16 cellular contexts compared by ENCODE assay signal in the genomic region with DNA sequence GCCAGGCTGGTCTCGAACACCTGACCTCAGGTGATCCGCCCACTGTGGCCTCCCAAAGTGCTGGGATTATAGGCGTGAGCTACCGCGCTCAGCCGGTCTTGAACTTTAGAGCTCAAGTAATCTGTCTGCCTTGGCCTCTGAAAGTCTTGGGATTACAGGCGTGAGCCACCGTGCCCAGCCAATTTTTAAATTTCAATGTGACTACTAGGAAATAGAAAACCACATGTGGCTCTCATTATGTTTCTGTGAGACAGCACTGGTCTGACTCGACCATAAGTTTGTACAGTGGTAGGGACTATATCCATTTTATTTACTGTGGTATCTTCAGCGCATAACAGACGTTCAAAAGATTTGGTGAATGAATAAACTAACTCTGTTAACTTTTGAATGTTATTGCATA. TPM values are rescaled to one million over a fixed set of nuclear protein-coding genes. Genes with fewer than 3 reads are reported as not detected.
DNase-seq lines count a peak whose midpoint lies in the region; ATAC-seq, FAIRE-seq and TF ChIP-seq lines count a peak whose summit lies in the region.
"Had no signal": no experiment of that assay in that cellular context is flagged by ENCODE, and none has a peak within 500 bp of the region (broad histone marks: within the 10 kb centered on the region; RNA-seq: fewer than 3 reads in every experiment).

No MANE protein-coding gene starts in this region.

- no peak for TF ChIP-seq POLR2A in GM12892 (IDR thresholded peaks at IDR 0.05; ENCODE audit: low read depth, low read length)

- no peaks in the 10 kb centered on the region for H3K27me3 ChIP-seq in smooth muscle cell (ENCODE audit: low read depth)
- H3K27me3 ChIP-seq: esophagus muscularis mucosa had no signal

- H3K4me3 ChIP-seq in foreskin fibroblast (ENCODE audit: low read depth in 1 of 2, low read length in 2 of 2) (no peak overlapping the region), smooth muscle cell (no peak overlapping the region)
- H3K4me3 ChIP-seq: esophagus muscularis mucosa had no signal

- peak; percentile 20 for DNase-seq in AG08396 (ENCODE audit: low spot score)
- DNase-seq in GM12892 (ENCODE audit: insufficient read length) = no peak
- peak; percentile 58 to 85 for DNase-seq in foreskin fibroblast
- no peak for DNase-seq in middle frontal gyrus (ENCODE audit: extremely low spot score, low spot score)
- no peak for DNase-seq in smooth muscle cell (lab: John Stamatoyannopoulos, UW; ENCODE audit: unreplicated experiment)
- no peak for DNase-seq in COLO668 (lab: John Stamatoyannopoulos, UW; ENCODE audit: unreplicated experiment)
- DNase-seq: activated CD4-positive, alpha-beta T cell treated with anti-CD3 and anti-CD28 coated beads, Interleukin-2, amount 10 ng/mL, durations not matched to agents 24 days and 14 days; activated naive CD4-positive, alpha-beta T cell treated with anti-CD3 and anti-CD28 coated beads for 36 hours; CD4-positive, alpha-beta memory T cell; GF-D8; NCI-H2029 treated with DMSO at 0.1 percent for 48 hours; stimulated activated CD4-positive, alpha-beta T cell treated with anti-CD3 and anti-CD28 coated beads, Interleukin-4, amount 100 ng/mL, for 4 hours had no signal

- H3K9ac ChIP-seq in smooth muscle cell (ENCODE audit: low read depth) = no peak overlapping the region
- H3K9ac ChIP-seq: KMS-11 had no signal

- 68% methylated on average over 11 of the region's 11 CpGs for WGBS in smooth muscle cell (ENCODE audit: low lambda C conversion rate)

- H3F3A ChIP-seq in smooth muscle cell (ENCODE audit: low read depth) = no peaks in the 10 kb centered on the region

- peaks cover 70% of the 10 kb centered on the region for H4K20me1 ChIP-seq in smooth muscle cell (ENCODE audit: low read depth)

- H3K4me2 ChIP-seq in smooth muscle cell = no peak overlapping the region
- H3K4me2 ChIP-seq: KMS-11 had no signal

- no peaks in the 10 kb centered on the region for H3K9me3 ChIP-seq in smooth muscle cell (replicated peaks; ENCODE audit: low read depth)
- H3K9me3 ChIP-seq: esophagus muscularis mucosa had no signal

- peak; percentile 60 for FAIRE-seq in GM12892 (lab: Jason Lieb, UNC)

- peaks cover 99% of the 10 kb centered on the region for H3K79me2 ChIP-seq in smooth muscle cell (ENCODE audit: low read depth)

- H3K4me1 ChIP-seq in smooth muscle cell (ENCODE audit: low read depth) = peaks cover 14% of the 10 kb centered on the region

- H3K36me3 ChIP-seq in smooth muscle cell (ENCODE audit: low read depth) = no peaks in the 10 kb centered on the region
- H3K36me3 ChIP-seq: esophagus muscularis mucosa had no signal

- ATAC-seq in SK-N-SH treated with all-trans-retinoic acid at 6 μM for 48 hours (peak; percentile 32), HG03175 (IDR thresholded peaks at IDR 0.05; ENCODE audit: unreplicated experiment) (no peak)

- no peak overlapping the region for H2AFZ ChIP-seq in smooth muscle cell (ENCODE audit: low read depth)

- no peak overlapping the region for H3K27ac ChIP-seq in smooth muscle cell (ENCODE audit: low read depth)
- H3K27ac ChIP-seq: esophagus muscularis mucosa, KMS-11 had no signal

- no peak for TF ChIP-seq CTCF in foreskin fibroblast (IDR thresholded peaks at IDR 0.05; ENCODE audit: low read depth, low read length)
- TF ChIP-seq CTCF in smooth muscle cell (IDR thresholded peaks at IDR 0.05; ENCODE audit: borderline replicate concordance, insufficient read depth, poor library complexity, severe bottlenecking) = no peak

TF ChIP-seq in SK-N-SH treated with all-trans-retinoic acid at 6 μM for 48 hours, 23 proteins besides CTCF, POLR2A, EP300 and RAD21:
- TF ChIP-seq CSDC2 (CRISPR knock-in tag; IDR thresholded peaks at IDR 0.05) (no peak), TCF4 (CRISPR knock-in tag; IDR thresholded peaks at IDR 0.05; ENCODE audit: borderline replicate concordance) (no peak), ZNF70 (CRISPR knock-in tag; IDR thresholded peaks at IDR 0.05) (no peak), RARB (CRISPR knock-in tag; IDR thresholded peaks at IDR 0.05) (no peak), ZNF8 (CRISPR knock-in tag; IDR thresholded peaks at IDR 0.05) (no peak), BACH2 (CRISPR knock-in tag; IDR thresholded peaks at IDR 0.05; ENCODE audit: borderline replicate concordance) (no peak), ZFP3 (CRISPR knock-in tag; IDR thresholded peaks at IDR 0.05) (no peak), OSR1 (CRISPR knock-in tag; IDR thresholded peaks at IDR 0.05) (no peak), ZNF565 (CRISPR knock-in tag; conservative IDR thresholded peaks at IDR 0.05; ENCODE audit: low read depth) (no peak), ESRRG (CRISPR knock-in tag; IDR thresholded peaks at IDR 0.05) (no peak), ZC3H10 (CRISPR knock-in tag; IDR thresholded peaks at IDR 0.05) (no peak), ISL1 (CRISPR knock-in tag; IDR thresholded peaks at IDR 0.05) (no peak)
- TF ChIP-seq, protein P1, sequence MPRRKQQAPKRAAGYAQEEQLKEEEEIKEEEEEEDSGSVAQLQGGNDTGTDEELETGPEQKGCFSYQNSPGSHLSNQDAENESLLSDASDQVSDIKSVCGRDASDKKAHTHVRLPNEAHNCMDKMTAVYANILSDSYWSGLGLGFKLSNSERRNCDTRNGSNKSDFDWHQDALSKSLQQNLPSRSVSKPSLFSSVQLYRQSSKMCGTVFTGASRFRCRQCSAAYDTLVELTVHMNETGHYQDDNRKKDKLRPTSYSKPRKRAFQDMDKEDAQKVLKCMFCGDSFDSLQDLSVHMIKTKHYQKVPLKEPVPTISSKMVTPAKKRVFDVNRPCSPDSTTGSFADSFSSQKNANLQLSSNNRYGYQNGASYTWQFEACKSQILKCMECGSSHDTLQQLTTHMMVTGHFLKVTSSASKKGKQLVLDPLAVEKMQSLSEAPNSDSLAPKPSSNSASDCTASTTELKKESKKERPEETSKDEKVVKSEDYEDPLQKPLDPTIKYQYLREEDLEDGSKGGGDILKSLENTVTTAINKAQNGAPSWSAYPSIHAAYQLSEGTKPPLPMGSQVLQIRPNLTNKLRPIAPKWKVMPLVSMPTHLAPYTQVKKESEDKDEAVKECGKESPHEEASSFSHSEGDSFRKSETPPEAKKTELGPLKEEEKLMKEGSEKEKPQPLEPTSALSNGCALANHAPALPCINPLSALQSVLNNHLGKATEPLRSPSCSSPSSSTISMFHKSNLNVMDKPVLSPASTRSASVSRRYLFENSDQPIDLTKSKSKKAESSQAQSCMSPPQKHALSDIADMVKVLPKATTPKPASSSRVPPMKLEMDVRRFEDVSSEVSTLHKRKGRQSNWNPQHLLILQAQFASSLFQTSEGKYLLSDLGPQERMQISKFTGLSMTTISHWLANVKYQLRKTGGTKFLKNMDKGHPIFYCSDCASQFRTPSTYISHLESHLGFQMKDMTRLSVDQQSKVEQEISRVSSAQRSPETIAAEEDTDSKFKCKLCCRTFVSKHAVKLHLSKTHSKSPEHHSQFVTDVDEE (CRISPR knock-in tag; IDR thresholded peaks at IDR 0.05) = no peak
- TF ChIP-seq, protein P2, sequence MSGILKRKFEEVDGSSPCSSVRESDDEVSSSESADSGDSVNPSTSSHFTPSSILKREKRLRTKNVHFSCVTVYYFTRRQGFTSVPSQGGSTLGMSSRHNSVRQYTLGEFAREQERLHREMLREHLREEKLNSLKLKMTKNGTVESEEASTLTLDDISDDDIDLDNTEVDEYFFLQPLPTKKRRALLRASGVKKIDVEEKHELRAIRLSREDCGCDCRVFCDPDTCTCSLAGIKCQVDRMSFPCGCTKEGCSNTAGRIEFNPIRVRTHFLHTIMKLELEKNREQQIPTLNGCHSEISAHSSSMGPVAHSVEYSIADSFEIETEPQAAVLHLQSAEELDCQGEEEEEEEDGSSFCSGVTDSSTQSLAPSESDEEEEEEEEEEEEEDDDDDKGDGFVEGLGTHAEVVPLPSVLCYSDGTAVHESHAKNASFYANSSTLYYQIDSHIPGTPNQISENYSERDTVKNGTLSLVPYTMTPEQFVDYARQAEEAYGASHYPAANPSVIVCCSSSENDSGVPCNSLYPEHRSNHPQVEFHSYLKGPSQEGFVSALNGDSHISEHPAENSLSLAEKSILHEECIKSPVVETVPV (CRISPR knock-in tag; IDR thresholded peaks at IDR 0.05) = no peak
- TF ChIP-seq, protein P3, sequence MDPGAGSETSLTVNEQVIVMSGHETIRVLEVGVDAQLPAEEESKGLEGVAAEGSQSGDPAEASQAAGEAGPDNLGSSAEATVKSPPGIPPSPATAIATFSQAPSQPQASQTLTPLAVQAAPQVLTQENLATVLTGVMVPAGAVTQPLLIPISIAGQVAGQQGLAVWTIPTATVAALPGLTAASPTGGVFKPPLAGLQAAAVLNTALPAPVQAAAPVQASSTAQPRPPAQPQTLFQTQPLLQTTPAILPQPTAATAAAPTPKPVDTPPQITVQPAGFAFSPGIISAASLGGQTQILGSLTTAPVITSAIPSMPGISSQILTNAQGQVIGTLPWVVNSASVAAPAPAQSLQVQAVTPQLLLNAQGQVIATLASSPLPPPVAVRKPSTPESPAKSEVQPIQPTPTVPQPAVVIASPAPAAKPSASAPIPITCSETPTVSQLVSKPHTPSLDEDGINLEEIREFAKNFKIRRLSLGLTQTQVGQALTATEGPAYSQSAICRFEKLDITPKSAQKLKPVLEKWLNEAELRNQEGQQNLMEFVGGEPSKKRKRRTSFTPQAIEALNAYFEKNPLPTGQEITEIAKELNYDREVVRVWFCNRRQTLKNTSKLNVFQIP (CRISPR knock-in tag; IDR thresholded peaks at IDR 0.05; ENCODE audit: borderline replicate concordance, low read depth) = no peak
- TF ChIP-seq, protein P4, sequence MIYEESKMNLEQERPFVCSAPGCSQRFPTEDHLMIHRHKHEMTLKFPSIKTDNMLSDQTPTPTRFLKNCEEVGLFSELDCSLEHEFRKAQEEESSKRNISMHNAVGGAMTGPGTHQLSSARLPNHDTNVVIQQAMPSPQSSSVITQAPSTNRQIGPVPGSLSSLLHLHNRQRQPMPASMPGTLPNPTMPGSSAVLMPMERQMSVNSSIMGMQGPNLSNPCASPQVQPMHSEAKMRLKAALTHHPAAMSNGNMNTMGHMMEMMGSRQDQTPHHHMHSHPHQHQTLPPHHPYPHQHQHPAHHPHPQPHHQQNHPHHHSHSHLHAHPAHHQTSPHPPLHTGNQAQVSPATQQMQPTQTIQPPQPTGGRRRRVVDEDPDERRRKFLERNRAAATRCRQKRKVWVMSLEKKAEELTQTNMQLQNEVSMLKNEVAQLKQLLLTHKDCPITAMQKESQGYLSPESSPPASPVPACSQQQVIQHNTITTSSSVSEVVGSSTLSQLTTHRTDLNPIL (CRISPR knock-in tag; IDR thresholded peaks at IDR 0.05; ENCODE audit: low read depth) = no peak

RNA-seq across cellular contexts. Expression of a gene that starts 9.1 kb away (rescaled TPM):
- polyA plus RNA-seq in GM12892 (2012; ENCODE audit: missing spikeins) = 73.6 TPM
- 144 and 165 TPM in 2 replicates for total RNA-seq in smooth muscle cell
- polyA plus RNA-seq in smooth muscle cell = 78.4 and 81.9 TPM in 2 replicates

Comparison
In these comparisons a context has a peak if more than half of its experiments do, and no peak if none do; other contexts are left out.
1. DNase-seq: peak in AG08396 (single experiment) and foreskin fibroblast (2 of 2); none in GM12892 (single experiment), middle frontal gyrus (single experiment), smooth muscle cell (single experiment) and COLO668 (single experiment).